8 cellular contexts compared by ENCODE assay signal in the genomic region with DNA sequence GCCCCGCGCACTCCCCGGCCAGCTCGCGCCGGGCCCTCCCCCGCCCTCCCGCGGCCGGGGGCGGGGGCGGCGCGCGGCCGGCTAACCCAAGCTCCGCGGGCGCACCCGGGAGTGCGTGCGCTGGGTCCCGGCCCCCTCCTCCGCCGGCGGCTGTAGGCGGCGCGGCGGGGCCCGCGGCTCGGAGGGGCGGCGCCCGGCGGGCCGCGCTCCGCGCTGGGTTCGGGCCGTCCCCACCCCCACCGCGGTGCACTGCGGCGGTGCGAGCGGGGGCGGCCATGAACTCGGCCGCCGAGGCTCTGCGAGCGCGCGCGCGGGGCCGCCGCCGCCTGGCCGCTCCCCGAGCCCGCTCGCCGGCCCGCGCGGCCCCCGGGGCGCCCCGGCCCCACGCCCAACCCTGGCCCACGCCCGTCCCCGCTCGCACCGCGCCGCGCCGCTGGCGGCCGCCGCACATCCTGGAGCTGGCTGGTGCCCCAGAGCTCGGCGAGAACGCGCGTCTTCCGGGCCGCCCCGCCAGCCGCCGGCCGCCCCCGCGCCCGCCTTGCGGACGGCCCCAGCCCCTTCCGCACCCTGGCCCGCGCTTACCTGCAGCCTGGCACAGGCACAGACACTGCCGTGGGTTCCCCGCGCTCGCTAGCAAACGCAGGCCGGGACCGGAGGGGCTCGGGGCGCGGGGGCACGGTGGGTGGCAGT. TPM values are rescaled to one million over a fixed set of nuclear protein-coding genes. Genes with fewer than 3 reads are reported as not detected.
DNase-seq lines count a peak whose midpoint lies in the region; ATAC-seq, FAIRE-seq and TF ChIP-seq lines count a peak whose summit lies in the region.

Gene ZBTB14 (minus strand): TSS at position 496 of the 690 bp plus-strand sequence. CDS start 2,480 bp downstream, outside the sequence.

- peak within 1 kb of the TSS; percentile 93 for H3K4me3 Mint-ChIP-seq in activated naive CD4-positive, alpha-beta T cell treated with anti-CD3 and anti-CD28 coated beads for 36 hours

- peak within 1 kb of the TSS; percentile 97 for H3K18ac ChIP-seq in neuronal stem cell (ENCODE audit: low read length)

- peak; percentile 54 for DNase-seq in GM19238 (ENCODE audit: insufficient read length, low spot score)
- DNase-seq in RWPE1 (ENCODE audit: low spot score) = peak; percentile 71
- DNase-seq in activated naive CD4-positive, alpha-beta T cell treated with anti-CD3 and anti-CD28 coated beads for 36 hours = peak; percentile 71
- peak; percentile 76 to 88 for DNase-seq in frontal cortex (ENCODE audit: low spot score in 2 of 2)
- DNase-seq in neuronal stem cell (ENCODE audit: low spot score) = peak; percentile 65
- peak in 40 of 49 donors; percentile 17 to 79 (median 52) for DNase-seq in substantia nigra (lab: John Stamatoyannopoulos, UW)

- H3K27me3 ChIP-seq in neuronal stem cell (ENCODE audit: control insufficient read depth in 3 of 3, insufficient read depth in 3 of 3, low read depth in 1 of 3, low read length in 3 of 3) = peaks cover 0 to 5% (median 2%) of the 10 kb centered on the region in 3 experiments

- H3K9ac ChIP-seq in neuronal stem cell (ENCODE audit: low read depth, low read length, poor library complexity) = peak within 1 kb of the TSS; percentile 95

- H3K4me1 Mint-ChIP-seq in activated naive CD4-positive, alpha-beta T cell treated with anti-CD3 and anti-CD28 coated beads for 36 hours (ENCODE audit: low read depth) = peaks cover 25% of the 10 kb centered on the region

- no peak within 1 kb of the TSS for H2BK15ac ChIP-seq in neuronal stem cell (ENCODE audit: low read length)

- peaks cover 8 to 32% of the 10 kb centered on the region in 2 donors for H3K36me3 ChIP-seq in neuronal stem cell (replicated peaks in 1 of 2; ENCODE audit: control insufficient read depth in 2 of 2, insufficient read depth in 2 of 2, low read length in 2 of 2)

- peak within 1 kb of the TSS; percentile 85 for H3K4me2 ChIP-seq in neuronal stem cell (ENCODE audit: insufficient read depth, low read length, poor library complexity, severe bottlenecking)

- peak within 1 kb of the TSS; percentile 94 for H3K27ac Mint-ChIP-seq in activated naive CD4-positive, alpha-beta T cell treated with anti-CD3 and anti-CD28 coated beads for 36 hours

- peak within 1 kb of the TSS; percentile 65 for H3K14ac ChIP-seq in neuronal stem cell (ENCODE audit: low read length)

- peak within 1 kb of the TSS; percentile 62 for H3K23ac ChIP-seq in neuronal stem cell (ENCODE audit: low read depth, low read length, poor library complexity)

- H3K27me3 Mint-ChIP-seq in activated naive CD4-positive, alpha-beta T cell treated with anti-CD3 and anti-CD28 coated beads for 36 hours (ENCODE audit: low read depth) = no peaks in the 10 kb centered on the region

- no peaks in the 10 kb centered on the region for H3K9me3 ChIP-seq in neuronal stem cell (replicated peaks in 1 of 2; ENCODE audit: control insufficient read depth in 2 of 2, insufficient read depth in 1 of 2, low read depth in 1 of 2, low read length in 2 of 2)

- no peak within 1 kb of the TSS for H3K4ac ChIP-seq in neuronal stem cell (ENCODE audit: low read length)

- ATAC-seq in HG03432 (IDR thresholded peaks at IDR 0.05; ENCODE audit: unreplicated experiment) = peak; percentile 40

- FAIRE-seq in frontal cortex (lab: Jason Lieb, UNC) = no peak

- H2BK120ac ChIP-seq in neuronal stem cell (ENCODE audit: low read depth, low read length) = peak within 1 kb of the TSS; percentile 87

- peak within 1 kb of the TSS; percentile 25 for H4K91ac ChIP-seq in neuronal stem cell (ENCODE audit: low read depth, low read length, poor library complexity)

- no peaks in the 10 kb centered on the region for H3K9me3 Mint-ChIP-seq in activated naive CD4-positive, alpha-beta T cell treated with anti-CD3 and anti-CD28 coated beads for 36 hours

- TF ChIP-seq CTCF in C4-2B (conservative IDR thresholded peaks at IDR 0.05) (no peak), RWPE1 (conservative IDR thresholded peaks at IDR 0.05; ENCODE audit: low read depth) (no peak)

- peak within 1 kb of the TSS; percentile 92 to 95 for H3K4me3 ChIP-seq in neuronal stem cell (ENCODE audit: low read length in 2 of 2)

- WGBS in neuronal stem cell (ENCODE audit: extremely low coverage in 2 of 2, insufficient read length in 2 of 2, insufficient replicate concordance in 1 of 2), 2 donors = no CpG with 5 or more reads among the region's 116 CpGs

- H3K36me3 Mint-ChIP-seq in activated naive CD4-positive, alpha-beta T cell treated with anti-CD3 and anti-CD28 coated beads for 36 hours (ENCODE audit: low read depth) = peaks cover 25% of the 10 kb centered on the region

- H3K27ac ChIP-seq in C4-2B = peak within 1 kb of the TSS; percentile 99
- H3K27ac ChIP-seq in RWPE1 = peak within 1 kb of the TSS; percentile 99
- peak within 1 kb of the TSS; percentile 89 for H3K27ac ChIP-seq in neuronal stem cell (replicated peaks; ENCODE audit: low read length)
- H3K27ac ChIP-seq in substantia nigra (ENCODE audit: low read depth, low read length, poor library complexity, severe bottlenecking) = peak within 1 kb of the TSS; percentile 97

- peaks cover 5 to 13% of the 10 kb centered on the region in 2 donors for H3K4me1 ChIP-seq in neuronal stem cell (ENCODE audit: control insufficient read depth in 2 of 2, insufficient read depth in 1 of 2, low read depth in 1 of 2, low read length in 2 of 2)

- H3K79me1 ChIP-seq in neuronal stem cell (ENCODE audit: low read depth, low read length) = no peaks in the 10 kb centered on the region

- peak within 1 kb of the TSS; percentile 99 for H2AFZ ChIP-seq in neuronal stem cell (ENCODE audit: low read length)

- no peak within 1 kb of the TSS for H2BK12ac ChIP-seq in neuronal stem cell (ENCODE audit: low read length)

- H2BK5ac ChIP-seq in neuronal stem cell (ENCODE audit: low read length) = peak within 1 kb of the TSS; percentile 78

- intact Hi-C loops in activated naive CD4-positive, alpha-beta T cell treated with anti-CD3 and anti-CD28 coated beads for 36 hours (cut with micrococcal nuclease) = loop anchor here (5.0 to 10.0 kb wide), 3 partner anchors 223 to 339 kb away; partner anchors contain the start of gene EPB41L3

- POLR2A ChIA-PET in RWPE1 (lab: Yijun Ruan, JAX; ENCODE audit: low non-redundant PET) = interaction anchor here (0.6 to 3.3 kb wide), 3 partner anchors 17 to 80 kb away, joined by 3 to 18 read pairs (median 3); no protein-coding TSS in a partner anchor

- peak within 1 kb of the TSS; percentile 77 for H2AK5ac ChIP-seq in neuronal stem cell (ENCODE audit: low read depth, low read length)

- CTCF ChIA-PET in RWPE1 (lab: Yijun Ruan, JAX) = interaction anchor here (0.8 kb wide), 1 partner anchor 58 kb away, joined by 4 read pairs; no protein-coding TSS in a partner anchor
- CTCF ChIA-PET in activated naive CD4-positive, alpha-beta T cell treated with anti-CD3 and anti-CD28 coated beads for 36 hours (lab: Charles Lee) = interaction anchor here (1.5 to 2.6 kb wide), 2 partner anchors 58 kb away, joined by 10 read pairs; no protein-coding TSS in a partner anchor

- H4K8ac ChIP-seq in neuronal stem cell (ENCODE audit: low read depth, low read length) = peak within 1 kb of the TSS; percentile 77

RNA-seq across cellular contexts. Expression of gene ZBTB14, which starts in this region (rescaled TPM):
- 10 to 100 TPM; 21.0 to 22.0 TPM for total RNA-seq in activated naive CD4-positive, alpha-beta T cell treated with anti-CD3 and anti-CD28 coated beads for 36 hours
- 33.4 TPM for total RNA-seq in frontal cortex
- 8.0 TPM for polyA plus RNA-seq in neuronal stem cell (2013, experiment 1 of 2)
- 7.7 TPM for polyA plus RNA-seq in neuronal stem cell (2013, experiment 2 of 2)

Comparison
In these comparisons a context has a peak if more than half of its experiments do, and no peak if none do; other contexts are left out.
1. Peak in every context shown above with its lines: DNase-seq, ATAC-seq, H3K4me3 ChIP-seq and H3K27ac ChIP-seq.